8 cellular contexts compared by ENCODE assay signal in the genomic region with DNA sequence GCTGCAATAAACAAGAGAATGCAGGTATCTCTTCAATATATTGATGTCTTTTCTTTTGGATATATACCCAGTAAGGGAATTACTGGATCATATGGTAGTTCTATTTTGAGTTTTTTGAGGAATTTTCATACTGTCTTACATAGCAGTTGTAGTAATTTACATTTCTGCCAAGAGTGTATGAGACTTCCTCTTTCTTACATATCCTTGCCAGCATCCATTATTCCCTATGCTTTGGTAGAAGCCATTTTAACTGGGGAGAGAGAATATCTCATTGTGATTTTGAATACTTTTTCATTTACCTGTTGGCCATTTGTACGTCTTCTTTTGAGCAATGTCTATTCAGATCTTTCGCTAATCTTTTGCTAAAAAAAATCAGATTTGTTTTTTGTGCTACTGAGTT.
"Had no signal": no experiment of that assay in that cellular context is flagged by ENCODE, and none has a peak within 500 bp of the region (broad histone marks: within the 10 kb centered on the region; RNA-seq: fewer than 3 reads in every experiment).

No MANE protein-coding gene starts in this region.

- ATAC-seq: GM23338, HepG2 had no signal

- H3K4me3 Mint-ChIP-seq: GM23338, H9, IgD-negative memory B cell had no signal

- H2AFZ ChIP-seq: GM23338 had no signal

- H3K4me2 ChIP-seq: GM23338 had no signal

- H3K27ac Mint-ChIP-seq: GM23338, H9 had no signal

- H3K4me1 Mint-ChIP-seq: GM23338, IgD-negative memory B cell had no signal

- FAIRE-seq: H1, H54, HepG2 had no signal

- H3K36me3 Mint-ChIP-seq: IgD-negative memory B cell had no signal

- H3K4me3 ChIP-seq: GM23338 had no signal

- H3K27ac ChIP-seq: HL-60 had no signal

- DNase-seq: H9, HCEC 1CT had no signal
